Comparison of ENCODE assay signal across 27 cellular contexts in the genomic region with DNA sequence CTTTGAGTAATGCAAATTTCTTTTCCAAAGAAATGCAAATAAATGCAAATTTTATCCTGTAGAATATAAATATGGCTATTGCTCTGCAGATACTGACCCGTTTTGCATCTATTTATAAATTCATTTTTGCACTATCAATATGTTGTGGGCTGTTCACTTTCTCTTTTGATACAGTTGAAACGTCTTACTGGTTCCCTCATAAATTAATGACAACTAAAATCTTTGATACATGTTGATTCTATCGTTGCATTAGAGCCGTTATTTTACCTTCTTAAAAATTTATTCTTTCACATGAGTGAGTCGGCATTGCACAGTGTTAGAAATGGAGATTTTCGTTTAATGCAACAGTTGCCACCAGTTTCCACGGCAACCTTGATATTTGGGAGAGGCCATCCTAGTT.
"Had no signal": no experiment of that assay in that cellular context is flagged by ENCODE, and none has a peak within 500 bp of the region (broad histone marks: within the 10 kb centered on the region; RNA-seq: fewer than 3 reads in every experiment).

No MANE protein-coding gene starts in this region.

- H3K9me3 Mint-ChIP-seq: natural killer cell; nephron; stimulated activated effector memory CD8-positive, alpha-beta T cell treated with anti-CD3 and anti-CD28 coated beads, Interleukin-12 subunit alpha, Interleukin-12 subunit beta, amount 100 ng/mL, for 72 hours; stimulated activated naive CD8-positive, alpha-beta T cell treated with anti-CD3 and anti-CD28 coated beads, Interleukin-15, Interleukin-2, amounts not matched to agents 100 ng/mL and 50 ng/mL, for 24 hours had no signal

- H3K27me3 Mint-ChIP-seq: progenitor cell of endocrine pancreas had no signal

- H3K36me3 ChIP-seq: neural progenitor cell, ovary, right lobe of liver, thyroid gland, upper lobe of left lung, vagina had no signal

- H3K4me1 Mint-ChIP-seq: natural killer cell; stimulated activated effector memory CD8-positive, alpha-beta T cell treated with anti-CD3 and anti-CD28 coated beads, Interleukin-12 subunit alpha, Interleukin-12 subunit beta, amount 100 ng/mL, for 72 hours; stimulated activated naive B cell treated with anti-CD40 and anti-IgM and Interleukin-4, amounts not matched to agents 10 μg/mL and 1 μg/mL and 100 μg/mL, for 72 hours had no signal

- H3K27me3 ChIP-seq: neural progenitor cell, ovary, right lobe of liver, sigmoid colon, stomach, thyroid gland, tibial nerve, upper lobe of left lung, vagina had no signal

- H3K27ac Mint-ChIP-seq: natural killer cell; nephron; neural progenitor cell; progenitor cell of endocrine pancreas; stimulated activated effector memory CD8-positive, alpha-beta T cell treated with anti-CD3 and anti-CD28 coated beads, Interleukin-12 subunit alpha, Interleukin-12 subunit beta, amount 100 ng/mL, for 72 hours; stimulated activated naive B cell treated with anti-CD40 and anti-IgM and Interleukin-4, amounts not matched to agents 10 μg/mL and 1 μg/mL and 100 μg/mL, for 72 hours; stimulated activated naive CD8-positive, alpha-beta T cell treated with anti-CD3 and anti-CD28 coated beads, Interleukin-15, Interleukin-2, amounts not matched to agents 100 ng/mL and 50 ng/mL, for 24 hours had no signal

- H3K36me3 Mint-ChIP-seq: natural killer cell; stimulated activated effector memory CD8-positive, alpha-beta T cell treated with anti-CD3 and anti-CD28 coated beads, Interleukin-12 subunit alpha, Interleukin-12 subunit beta, amount 100 ng/mL, for 72 hours; stimulated activated naive B cell treated with anti-CD40 and anti-IgM and Interleukin-4, amounts not matched to agents 10 μg/mL and 1 μg/mL and 100 μg/mL, for 72 hours had no signal

- H3K9me3 ChIP-seq: ovary, psoas muscle, right lobe of liver, sigmoid colon, stomach, thoracic aorta, thyroid gland, tibial nerve, upper lobe of left lung, vagina had no signal

- H3K4me1 ChIP-seq: neural progenitor cell, parathyroid adenoma, psoas muscle, right lobe of liver, sigmoid colon, stomach, tibial nerve, vagina had no signal

- H3K4me3 Mint-ChIP-seq: natural killer cell; nephron; neural progenitor cell; stimulated activated effector memory CD8-positive, alpha-beta T cell treated with anti-CD3 and anti-CD28 coated beads, Interleukin-12 subunit alpha, Interleukin-12 subunit beta, amount 100 ng/mL, for 72 hours; stimulated activated naive B cell treated with anti-CD40 and anti-IgM and Interleukin-4, amounts not matched to agents 10 μg/mL and 1 μg/mL and 100 μg/mL, for 72 hours; stimulated activated naive CD8-positive, alpha-beta T cell treated with anti-CD3 and anti-CD28 coated beads, Interleukin-15, Interleukin-2, amounts not matched to agents 100 ng/mL and 50 ng/mL, for 24 hours had no signal

- H3K4me3 ChIP-seq: neural progenitor cell, ovary, psoas muscle, right lobe of liver, sigmoid colon, stomach, thoracic aorta, thyroid gland, tibial nerve, upper lobe of left lung, vagina had no signal

- H3K27ac ChIP-seq: neural progenitor cell, ovary, parathyroid adenoma, psoas muscle, right lobe of liver, sigmoid colon, stomach, thoracic aorta, thyroid gland, tibial nerve, upper lobe of left lung, vagina had no signal

- DNase-seq: natural killer cell; occipital lobe; ovary; psoas muscle; right cardiac atrium; right lobe of liver; sigmoid colon; small intestine; stimulated activated CD4-positive, alpha-beta T cell treated with anti-CD3 and anti-CD28 coated beads, Interleukin-15, amount 100 ng/mL, for 24 hours; stimulated activated CD4-positive, alpha-beta T cell treated with anti-CD3 and anti-CD28 coated beads, Interleukin-2, amount 100 ng/mL, for 24 hours; stimulated activated CD4-positive, alpha-beta T cell treated with anti-CD3 and anti-CD28 coated beads, Interleukin-2, amount 100 ng/mL, for 48 hours; stimulated activated CD4-positive, alpha-beta T cell treated with anti-CD3 and anti-CD28 coated beads, Interleukin-4, amount 100 ng/mL, for 24 hours; stimulated activated naive B cell treated with anti-CD40 and anti-IgM and Interleukin-4, amounts not matched to agents 10 μg/mL and 1 μg/mL and 100 μg/mL, for 72 hours; stimulated activated naive CD4-positive, alpha-beta T cell treated with Interleukin-2 at 50 U/mL for 16 hours; stomach; thyroid gland; trophoblast cell; upper lobe of left lung had no signal
